12 cellular contexts compared by ENCODE assay signal in the genomic region with DNA sequence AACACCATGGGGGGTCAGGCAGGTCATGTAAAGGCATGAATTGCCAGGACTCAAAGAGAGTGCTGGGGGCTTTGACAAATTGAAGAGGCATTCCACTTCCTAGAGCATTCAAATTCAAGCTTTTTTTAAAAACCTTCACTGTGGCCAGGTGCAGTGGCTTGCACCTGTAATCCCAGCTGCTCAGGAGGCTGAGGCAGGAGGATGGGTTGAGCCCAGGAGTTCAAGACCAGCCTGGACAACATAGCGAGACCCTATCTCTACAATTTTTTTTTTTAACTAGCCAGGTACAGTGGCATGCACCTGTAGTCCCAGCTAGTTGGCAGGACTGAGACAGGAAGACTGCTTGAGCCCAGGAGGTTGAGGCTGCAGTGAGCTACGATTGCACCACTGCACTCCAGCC. TPM values are rescaled to one million over a fixed set of nuclear protein-coding genes. Genes with fewer than 3 reads are reported as not detected.
"Had no signal": no experiment of that assay in that cellular context is flagged by ENCODE, and none has a peak within 500 bp of the region (broad histone marks: within the 10 kb centered on the region; RNA-seq: fewer than 3 reads in every experiment).

No MANE protein-coding gene starts in this region.

- H3K27ac ChIP-seq: GM23248, HL-60, KMS-11 had no signal

- H3K9me3 Mint-ChIP-seq: HFFc6 had no signal

- DNase-seq: GM23248, H7, HFFc6, KBM-7 had no signal

- H3K4me1 Mint-ChIP-seq: IgD-negative memory B cell had no signal

- H2AFZ ChIP-seq: GM23248 had no signal

- H3K4me3 Mint-ChIP-seq: HFFc6, IgD-negative memory B cell had no signal

- H3K9me3 ChIP-seq: HAP-1 had no signal

- H3K27ac Mint-ChIP-seq: HFFc6 had no signal

- H3K36me3 ChIP-seq: HAP-1 had no signal

- H3K36me3 Mint-ChIP-seq: IgD-negative memory B cell had no signal

- ATAC-seq: HCT116, HepG2 had no signal

- H3K4me1 ChIP-seq: HAP-1 had no signal

- H3K4me3 ChIP-seq: GM23248, HAP-1 had no signal

- H3K4me2 ChIP-seq: KMS-11 had no signal

- FAIRE-seq: HepG2 had no signal

RNA-seq across cellular contexts. Expression of a gene that starts 17.2 kb away (rescaled TPM):
- total RNA-seq: GM23248, H4, H7, HepG2, HFFc6, HT1080 had no signal
- polyA plus RNA-seq: GM23248, HepG2, IgD-negative memory B cell had no signal
